8 cellular contexts compared by ENCODE assay signal in genomic region chr12:79688376-79689040, GRCh38. TPM values are rescaled to one million over a fixed set of nuclear protein-coding genes. Genes with fewer than 3 reads are reported as not detected.
A peak's percentile ranks its signal among the peaks of the same experiment; 100 is the strongest.
DNase-seq lines count a peak whose midpoint lies in the region; ATAC-seq and TF ChIP-seq lines count a peak whose summit lies in the region.

No MANE protein-coding gene starts in this region.

- peaks cover 31% of the 10 kb centered on the region for H3K79me2 ChIP-seq in neural cell (replicated peaks; ENCODE audit: insufficient read depth, low read length)

- peaks cover 40% of the 10 kb centered on the region for H3K4me1 ChIP-seq in HUES48 (ENCODE audit: control insufficient read depth, insufficient read depth, low read length)

- in situ Hi-C loops in GM13977 (cut with MboI; ENCODE audit: low pct_unique_long_range_greater_than_20kb, low sequenced_read_pairs, unreplicated experiment): no loop called here

- H3K4me3 ChIP-seq in HUES48 (ENCODE audit: low read depth, low read length) (peak overlapping the region; percentile 81), choroid plexus epithelial cell (ENCODE audit: low read depth, low read length) (peak overlapping the region; percentile 97), neural cell (ENCODE audit: low read length) (peak overlapping the region; percentile 93)

- H3K27ac ChIP-seq in HUES48 (ENCODE audit: low read depth, low read length) (peak overlapping the region; percentile 96), neural cell (ENCODE audit: low read length) (no peak overlapping the region)

- H3K9me2 ChIP-seq in neural cell (ENCODE audit: insufficient read depth, low read length): no peaks in the 10 kb centered on the region

- H3F3A ChIP-seq in neural cell (ENCODE audit: insufficient read depth, low read length, poor library complexity, severe bottlenecking): no peaks in the 10 kb centered on the region

- peak overlapping the region; percentile 86 for H3K9ac ChIP-seq in HUES48 (ENCODE audit: low read depth, low read length)
- no peak overlapping the region for H3K9ac ChIP-seq in neural cell (ENCODE audit: low read length)

- H3K36me3 ChIP-seq in HUES48 (ENCODE audit: control insufficient read depth, insufficient read depth, low read length): peaks cover 18% of the 10 kb centered on the region
- no peaks in the 10 kb centered on the region for H3K36me3 ChIP-seq in neural cell (ENCODE audit: insufficient read depth, low read length)

- no peak for ATAC-seq in HG03442 (IDR thresholded peaks at IDR 0.05; ENCODE audit: unreplicated experiment)

- TF ChIP-seq CTCF in GM13977 (IDR thresholded peaks at IDR 0.05; ENCODE audit: extremely low read depth, insufficient read depth, missing control alignments) (no peak), choroid plexus epithelial cell (conservative IDR thresholded peaks at IDR 0.05; ENCODE audit: low read depth, low read length) (no peak), neural cell (IDR thresholded peaks at IDR 0.05; ENCODE audit: poor library complexity, severe bottlenecking) (no peak)

- no peaks in the 10 kb centered on the region for H4K20me1 ChIP-seq in neural cell (ENCODE audit: insufficient read depth)

- H3K4me2 ChIP-seq in neural cell (ENCODE audit: low read length): peak overlapping the region; percentile 52

- no peak for TF ChIP-seq EP300 in neural cell (conservative IDR thresholded peaks at IDR 0.05; ENCODE audit: poor library complexity, severe bottlenecking)

- H3K27me3 ChIP-seq in HUES48 (ENCODE audit: control insufficient read depth, insufficient read depth, low read length) (no peaks in the 10 kb centered on the region), neural cell (ENCODE audit: insufficient read depth, low read depth, low read length) (peaks cover 13% of the 10 kb centered on the region)

- DNase-seq in GM13977 (ENCODE audit: low spot score) (peak; percentile 38), choroid plexus epithelial cell (ENCODE audit: low read depth) (no peak), NCI-H1092 treated with DMSO at 0.1 percent for 48 hours (lab: John Stamatoyannopoulos, UW) (no peak), NCI-H510A treated with DMSO at 0.1 percent for 48 hours (lab: John Stamatoyannopoulos, UW) (no peak)
- no peak for DNase-seq in effector CD8-positive, alpha-beta T cell (lab: John Stamatoyannopoulos, UW)

- TF ChIP-seq RAD21 in neural cell (conservative IDR thresholded peaks at IDR 0.05): no peak

- no peak overlapping the region for H2AFZ ChIP-seq in neural cell (ENCODE audit: low read depth, low read length)

- H3K9me3 ChIP-seq in HUES48 (ENCODE audit: control insufficient read depth, insufficient read depth, low read length) (no peaks in the 10 kb centered on the region), neural cell (ENCODE audit: low read length) (no peaks in the 10 kb centered on the region)

TF ChIP-seq in neural cell, 6 proteins besides CTCF, POLR2A, EP300 and RAD21:
- TF ChIP-seq POLR2AphosphoS5 (IDR thresholded peaks at IDR 0.05) (no peak), REST (IDR thresholded peaks at IDR 0.05; ENCODE audit: borderline replicate concordance) (no peak), EZH2 (IDR thresholded peaks at IDR 0.05; ENCODE audit: borderline replicate concordance, insufficient read depth, low read length, poor library complexity, severe bottlenecking) (no peak), SMC3 (conservative IDR thresholded peaks at IDR 0.05; ENCODE audit: poor library complexity) (no peak), TAF1 (IDR thresholded peaks at IDR 0.05; ENCODE audit: low read depth) (no peak), MXI1 (conservative IDR thresholded peaks at IDR 0.05; ENCODE audit: poor library complexity, severe bottlenecking) (no peak)
TF ChIP-seq in neural cell: peak in this region for 0.

RNA-seq across cellular contexts. Expression of gene PAWR, which starts 2.3 kb away (rescaled TPM):
- 5.8 and 13.4 TPM in 2 replicates for polyA plus RNA-seq in neural cell
- 13.9 and 14.2 TPM in 2 replicates for polyA minus RNA-seq in neural cell
